ENCODE assay signal across 1 cellular context in the genomic region with DNA sequence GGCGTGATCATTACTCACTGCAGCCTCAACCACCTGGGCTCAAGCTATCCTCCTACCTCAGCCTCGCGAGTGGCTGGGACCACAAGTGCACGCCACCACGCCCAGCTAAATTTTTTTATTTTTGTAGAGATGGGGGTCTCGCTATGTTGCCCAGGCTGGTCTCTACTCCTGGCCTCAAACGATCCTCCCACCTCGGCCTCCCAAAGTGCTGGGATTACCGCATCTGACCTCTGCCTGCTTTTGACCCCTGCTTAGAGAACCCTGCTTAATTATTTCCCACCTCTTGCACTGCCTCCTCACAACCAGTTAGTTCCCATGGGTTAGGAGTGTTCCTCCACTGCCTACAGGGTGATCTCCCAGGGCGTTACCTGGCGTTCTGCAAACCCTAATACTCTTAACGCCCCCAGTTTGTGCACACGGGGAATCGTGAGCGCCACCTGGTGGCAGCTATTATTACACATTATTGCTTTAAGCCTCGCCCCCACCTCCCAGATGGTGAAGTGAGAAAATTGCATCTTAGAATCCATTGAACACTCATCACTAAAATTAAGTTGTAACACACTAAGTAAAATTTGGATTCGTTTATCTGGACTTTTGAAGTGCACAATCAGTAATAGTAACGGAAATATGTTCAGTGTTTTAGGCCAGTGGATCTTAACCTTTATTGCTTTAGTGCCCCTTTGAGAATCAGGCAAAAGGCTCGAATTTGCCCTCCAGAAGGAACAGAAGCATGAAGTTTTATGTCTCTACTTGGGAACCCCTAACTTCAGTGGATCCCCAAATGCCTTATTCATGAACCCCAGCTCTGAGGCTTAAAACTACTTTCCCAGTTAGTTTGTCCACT.
TF ChIP-seq lines count a peak whose summit lies in the region.

No MANE protein-coding gene starts in this region.

TF ChIP-seq in HepG2, 621 proteins besides CTCF, POLR2A, EP300 and RAD21 (continued from another document):
- TF ChIP-seq TEAD3 (CRISPR knock-in tag; optimal IDR thresholded peaks at IDR 0.05; ENCODE audit: borderline replicate concordance) (peak; percentile 88), SMC3 (IDR thresholded peaks at IDR 0.05; ENCODE audit: low read length) (peak; percentile 25; the same call in 1 of the 2 replicates), ZNF530 (CRISPR knock-in tag; IDR thresholded peaks at IDR 0.05; ENCODE audit: low read depth) (no peak), XRCC5 (optimal IDR thresholded peaks at IDR 0.05; ENCODE audit: low read length) (peak; percentile 50), NR2F2 (IDR thresholded peaks at IDR 0.05; ENCODE audit: borderline replicate concordance, low read depth) (no peak), TOPORS (CRISPR knock-in tag; IDR thresholded peaks at IDR 0.05) (no peak)
- TF ChIP-seq, protein P1, sequence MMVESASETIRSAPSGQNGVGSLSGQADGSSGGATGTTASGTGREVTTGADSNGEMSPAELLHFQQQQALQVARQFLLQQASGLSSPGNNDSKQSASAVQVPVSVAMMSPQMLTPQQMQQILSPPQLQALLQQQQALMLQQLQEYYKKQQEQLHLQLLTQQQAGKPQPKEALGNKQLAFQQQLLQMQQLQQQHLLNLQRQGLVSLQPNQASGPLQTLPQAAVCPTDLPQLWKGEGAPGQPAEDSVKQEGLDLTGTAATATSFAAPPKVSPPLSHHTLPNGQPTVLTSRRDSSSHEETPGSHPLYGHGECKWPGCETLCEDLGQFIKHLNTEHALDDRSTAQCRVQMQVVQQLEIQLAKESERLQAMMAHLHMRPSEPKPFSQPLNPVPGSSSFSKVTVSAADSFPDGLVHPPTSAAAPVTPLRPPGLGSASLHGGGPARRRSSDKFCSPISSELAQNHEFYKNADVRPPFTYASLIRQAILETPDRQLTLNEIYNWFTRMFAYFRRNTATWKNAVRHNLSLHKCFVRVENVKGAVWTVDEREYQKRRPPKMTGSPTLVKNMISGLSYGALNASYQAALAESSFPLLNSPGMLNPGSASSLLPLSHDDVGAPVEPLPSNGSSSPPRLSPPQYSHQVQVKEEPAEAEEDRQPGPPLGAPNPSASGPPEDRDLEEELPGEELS (CRISPR knock-in tag; IDR thresholded peaks at IDR 0.05), result no peak
- TF ChIP-seq, protein P2, sequence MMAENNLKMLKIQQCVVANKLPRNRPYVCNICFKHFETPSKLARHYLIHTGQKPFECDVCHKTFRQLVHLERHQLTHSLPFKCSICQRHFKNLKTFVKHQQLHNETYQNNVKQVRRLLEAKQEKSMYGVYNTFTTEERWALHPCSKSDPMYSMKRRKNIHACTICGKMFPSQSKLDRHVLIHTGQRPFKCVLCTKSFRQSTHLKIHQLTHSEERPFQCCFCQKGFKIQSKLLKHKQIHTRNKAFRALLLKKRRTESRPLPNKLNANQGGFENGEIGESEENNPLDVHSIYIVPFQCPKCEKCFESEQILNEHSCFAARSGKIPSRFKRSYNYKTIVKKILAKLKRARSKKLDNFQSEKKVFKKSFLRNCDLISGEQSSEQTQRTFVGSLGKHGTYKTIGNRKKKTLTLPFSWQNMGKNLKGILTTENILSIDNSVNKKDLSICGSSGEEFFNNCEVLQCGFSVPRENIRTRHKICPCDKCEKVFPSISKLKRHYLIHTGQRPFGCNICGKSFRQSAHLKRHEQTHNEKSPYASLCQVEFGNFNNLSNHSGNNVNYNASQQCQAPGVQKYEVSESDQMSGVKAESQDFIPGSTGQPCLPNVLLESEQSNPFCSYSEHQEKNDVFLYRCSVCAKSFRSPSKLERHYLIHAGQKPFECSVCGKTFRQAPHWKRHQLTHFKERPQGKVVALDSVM (CRISPR knock-in tag; IDR thresholded peaks at IDR 0.05), result peak; percentile 68; the same call in 1 of the 2 replicates
- TF ChIP-seq, protein P3, sequence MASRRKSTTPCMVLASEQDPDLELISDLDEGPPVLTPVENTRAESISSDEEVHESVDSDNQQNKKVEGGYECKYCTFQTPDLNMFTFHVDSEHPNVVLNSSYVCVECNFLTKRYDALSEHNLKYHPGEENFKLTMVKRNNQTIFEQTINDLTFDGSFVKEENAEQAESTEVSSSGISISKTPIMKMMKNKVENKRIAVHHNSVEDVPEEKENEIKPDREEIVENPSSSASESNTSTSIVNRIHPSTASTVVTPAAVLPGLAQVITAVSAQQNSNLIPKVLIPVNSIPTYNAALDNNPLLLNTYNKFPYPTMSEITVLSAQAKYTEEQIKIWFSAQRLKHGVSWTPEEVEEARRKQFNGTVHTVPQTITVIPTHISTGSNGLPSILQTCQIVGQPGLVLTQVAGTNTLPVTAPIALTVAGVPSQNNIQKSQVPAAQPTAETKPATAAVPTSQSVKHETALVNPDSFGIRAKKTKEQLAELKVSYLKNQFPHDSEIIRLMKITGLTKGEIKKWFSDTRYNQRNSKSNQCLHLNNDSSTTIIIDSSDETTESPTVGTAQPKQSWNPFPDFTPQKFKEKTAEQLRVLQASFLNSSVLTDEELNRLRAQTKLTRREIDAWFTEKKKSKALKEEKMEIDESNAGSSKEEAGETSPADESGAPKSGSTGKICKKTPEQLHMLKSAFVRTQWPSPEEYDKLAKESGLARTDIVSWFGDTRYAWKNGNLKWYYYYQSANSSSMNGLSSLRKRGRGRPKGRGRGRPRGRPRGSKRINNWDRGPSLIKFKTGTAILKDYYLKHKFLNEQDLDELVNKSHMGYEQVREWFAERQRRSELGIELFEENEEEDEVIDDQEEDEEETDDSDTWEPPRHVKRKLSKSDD (CRISPR knock-in tag; IDR thresholded peaks at IDR 0.05; ENCODE audit: low read depth), result no peak
